ENCODE assay signal across 2 cellular contexts in genomic region chrX:140661657-140662056, GRCh38.
TF ChIP-seq lines count a peak whose summit lies in the region.

No MANE protein-coding gene starts in this region.

TF ChIP-seq in IMR-90, 13 proteins besides CTCF, POLR2A, EP300 and RAD21:
- TF ChIP-seq FOS (IDR thresholded peaks at IDR 0.05; ENCODE audit: low read depth, low read length): no peak
- peak; percentile 37; the same call in 1 of the 2 replicates for TF ChIP-seq SMC3 (IDR thresholded peaks at IDR 0.05; ENCODE audit: low read depth, low read length)

TF ChIP-seq in GM12878, 131 proteins besides CTCF, POLR2A, EP300 and RAD21:
- TF ChIP-seq CHD2 (IDR thresholded peaks at IDR 0.05; ENCODE audit: borderline replicate concordance, low read depth, low read length) (no peak), PRDM15 (CRISPR knock-in tag; IDR thresholded peaks at IDR 0.05) (no peak), ESRRA (IDR thresholded peaks at IDR 0.05; ENCODE audit: low read length) (no peak), MEF2A (IDR thresholded peaks at IDR 0.05; ENCODE audit: insufficient read depth, low read depth, low read length) (no peak), ZBED1 (IDR thresholded peaks at IDR 0.05; ENCODE audit: borderline replicate concordance) (no peak)
